Comparison of ENCODE assay signal across 9 cellular contexts in genomic region chr6:2103644-2104523, GRCh38.
DNase-seq lines count a peak whose midpoint lies in the region; ATAC-seq and TF ChIP-seq lines count a peak whose summit lies in the region.
"Had no signal": no experiment of that assay in that cellular context is flagged by ENCODE, and none has a peak within 500 bp of the region (broad histone marks: within the 10 kb centered on the region; RNA-seq: fewer than 3 reads in every experiment).

No MANE protein-coding gene starts in this region.

- H4K20me1 ChIP-seq in OCI-LY3 (ENCODE audit: insufficient read depth, low read length): no peaks in the 10 kb centered on the region

- intact Hi-C loops in lower lobe of right lung (cut with DNase I): loop anchor here (10.0 kb wide), 1 partner anchor 509 kb away; no protein-coding TSS in a partner anchor

- ATAC-seq in lower lobe of right lung (peak; percentile 47 to 50), GM19397 (IDR thresholded peaks at IDR 0.05; ENCODE audit: unreplicated experiment) (no peak)

- H3K4me3 ChIP-seq in OCI-LY3 (ENCODE audit: low read length) (peak overlapping the region; percentile 62), choroid plexus epithelial cell (ENCODE audit: low read depth, low read length) (peak overlapping the region; percentile 15), lower lobe of right lung (no peak overlapping the region)

- TF ChIP-seq CTCF in OCI-LY3 (IDR thresholded peaks at IDR 0.05; ENCODE audit: low read depth, low read length) (peak; percentile 62), choroid plexus epithelial cell (conservative IDR thresholded peaks at IDR 0.05; ENCODE audit: low read depth, low read length) (peak; percentile 63), lower lobe of right lung (IDR thresholded peaks at IDR 0.05) (peak; percentile 48)

- no peaks in the 10 kb centered on the region for H3K36me3 Mint-ChIP-seq in activated naive CD4-positive, alpha-beta T cell treated with anti-CD3 and anti-CD28 coated beads, Interleukin-2, amount 10 ng/mL, durations not matched to agents 7 days and 5 days

- CTCF ChIA-PET in HEK293T (lab: Yijun Ruan, JAX): interaction anchor here (0.6 to 1.4 kb wide), 14 partner anchors 9 to 559 kb away, joined by 3 to 13 read pairs (median 4); no protein-coding TSS in a partner anchor
- CTCF ChIA-PET in activated naive CD4-positive, alpha-beta T cell treated with anti-CD3 and anti-CD28 coated beads, Interleukin-2, amount 10 ng/mL, durations not matched to agents 7 days and 5 days (lab: Charles Lee): interaction anchor here (0.7 to 1.9 kb wide), 15 partner anchors 9 to 559 kb away, joined by 3 to 8 read pairs (median 4); no protein-coding TSS in a partner anchor

- H3K4me3 Mint-ChIP-seq in activated naive CD4-positive, alpha-beta T cell treated with anti-CD3 and anti-CD28 coated beads, Interleukin-2, amount 10 ng/mL, durations not matched to agents 7 days and 5 days: no peak overlapping the region

- H3K4me1 ChIP-seq in OCI-LY3 (ENCODE audit: low read length) (peaks cover 20% of the 10 kb centered on the region), lower lobe of right lung (peaks cover 13% of the 10 kb centered on the region)

- H3K9me3 Mint-ChIP-seq in activated naive CD4-positive, alpha-beta T cell treated with anti-CD3 and anti-CD28 coated beads, Interleukin-2, amount 10 ng/mL, durations not matched to agents 7 days and 5 days: no peaks in the 10 kb centered on the region

- POLR2A ChIA-PET in HEK293T (lab: Yijun Ruan, JAX): interaction anchor here (2.5 kb wide), 1 partner anchor 496 kb away, joined by 20 read pairs; no protein-coding TSS in a partner anchor

- no peaks in the 10 kb centered on the region for H3K36me3 ChIP-seq in OCI-LY3 (replicated peaks; ENCODE audit: low read depth, low read length)
- no peaks in the 10 kb centered on the region for H3K36me3 ChIP-seq in lower lobe of right lung
- H3K36me3 ChIP-seq: neutrophil had no signal

- H3K27ac ChIP-seq in OCI-LY3 (ENCODE audit: low read length) (peak overlapping the region; percentile 63), lower lobe of right lung (no peak overlapping the region)
- H3K27ac ChIP-seq: neutrophil had no signal

- DNase-seq in DMS 273 (lab: John Stamatoyannopoulos, UW; ENCODE audit: unreplicated experiment): peak; percentile 63
- peak; percentile 47 for DNase-seq in HEK293T (ENCODE audit: extremely low spot score)
- DNase-seq in choroid plexus epithelial cell (ENCODE audit: low read depth): peak; percentile 80
- DNase-seq in lower lobe of right lung: no peak
- DNase-seq in activated naive CD4-positive, alpha-beta T cell treated with anti-CD3 and anti-CD28 coated beads, Interleukin-2, amount 10 ng/mL, durations not matched to agents 7 days and 5 days: no peak
- no peak for DNase-seq in GM19238 (ENCODE audit: insufficient read length, low spot score)

- peak overlapping the region; percentile 26; the same call in 1 of the 2 replicates for H3K9ac ChIP-seq in OCI-LY3 (ENCODE audit: low read length)

- 0 out of 2 replicates have a peak overlapping the region, but pooled peaks have one; percentile 60 for H2AFZ ChIP-seq in OCI-LY3 (ENCODE audit: low read depth, low read length)

- no peak overlapping the region for H3K27ac Mint-ChIP-seq in activated naive CD4-positive, alpha-beta T cell treated with anti-CD3 and anti-CD28 coated beads, Interleukin-2, amount 10 ng/mL, durations not matched to agents 7 days and 5 days

- H3K4me1 Mint-ChIP-seq in activated naive CD4-positive, alpha-beta T cell treated with anti-CD3 and anti-CD28 coated beads, Interleukin-2, amount 10 ng/mL, durations not matched to agents 7 days and 5 days: no peaks in the 10 kb centered on the region

- no peaks in the 10 kb centered on the region for H3K27me3 ChIP-seq in OCI-LY3 (ENCODE audit: low read depth, low read length)
- no peaks in the 10 kb centered on the region for H3K27me3 ChIP-seq in lower lobe of right lung (ENCODE audit: low read depth)
- H3K27me3 ChIP-seq: neutrophil had no signal

- H3K4me2 ChIP-seq in OCI-LY3 (ENCODE audit: low read length): peak overlapping the region; percentile 84

- H3K9me3 ChIP-seq in OCI-LY3 (ENCODE audit: insufficient read depth, low read length): no peaks in the 10 kb centered on the region
- no peaks in the 10 kb centered on the region for H3K9me3 ChIP-seq in lower lobe of right lung
- H3K9me3 ChIP-seq: neutrophil had no signal

- H3K27me3 Mint-ChIP-seq in activated naive CD4-positive, alpha-beta T cell treated with anti-CD3 and anti-CD28 coated beads, Interleukin-2, amount 10 ng/mL, durations not matched to agents 7 days and 5 days: no peaks in the 10 kb centered on the region

- H3K79me2 ChIP-seq in OCI-LY3 (ENCODE audit: low read length): no peaks in the 10 kb centered on the region

TF ChIP-seq in HEK293T, 16 proteins besides CTCF, POLR2A, EP300 and RAD21:
- peak; percentile 22; the same call in 1 of the 2 replicates for TF ChIP-seq CTBP1 (IDR thresholded peaks at IDR 0.05; ENCODE audit: borderline replicate concordance)
- no peak for TF ChIP-seq NFRKB (IDR thresholded peaks at IDR 0.05)
- peak; percentile 97 for TF ChIP-seq PKNOX1 (IDR thresholded peaks at IDR 0.05)

Comparison
In these comparisons a context has a peak if more than half of its experiments do, and no peak if none do; other contexts are left out.
1. DNase-seq: peak in DMS 273 (single experiment), HEK293T (single experiment) and choroid plexus epithelial cell (single experiment); none in lower lobe of right lung (single experiment), activated naive CD4-positive, alpha-beta T cell treated with anti-CD3 and anti-CD28 coated beads, Interleukin-2, amount 10 ng/mL, durations not matched to agents 7 days and 5 days (single experiment) and GM19238 (single experiment).
2. Peak in every context shown above with its lines, with median percentiles within 50 percentile points of each other: CTCF ChIP-seq.